In genomic region chr1:11487196-11487751, GRCh38 we compare ENCODE assay signal across 20 cellular contexts. TPM values are rescaled to one million over a fixed set of nuclear protein-coding genes. Genes with fewer than 3 reads are reported as not detected.
"Had no signal": no experiment of that assay in that cellular context is flagged by ENCODE, and none has a peak within 500 bp of the region (broad histone marks: within the 10 kb centered on the region; RNA-seq: fewer than 3 reads in every experiment).

No MANE protein-coding gene starts in this region.

- H2AFZ ChIP-seq: hepatocyte, parathyroid adenoma had no signal

- H3K4me3 Mint-ChIP-seq: activated CD4-positive, alpha-beta T cell treated with anti-CD3 and anti-CD28 coated beads, Interleukin-2, amount 10 ng/mL, durations not matched to agents 24 days and 14 days; activated CD8-positive, alpha-beta T cell treated with anti-CD3 and anti-CD28 coated beads for 36 hours; activated T-cell treated with anti-CD3 and anti-CD28 coated beads, Interleukin-2, amount 50 U/mL, for 72 hours; dendritic cell treated with granulocyte-macrophage colony-stimulating factor and Interleukin-4, amounts not matched to agents 40 ng/mL and 50 ng/mL, for 4 days; naive thymus-derived CD4-positive, alpha-beta T cell had no signal

- H3K4me1 Mint-ChIP-seq: activated CD4-positive, alpha-beta T cell treated with anti-CD3 and anti-CD28 coated beads, Interleukin-2, amount 10 ng/mL, durations not matched to agents 24 days and 14 days had no signal

- H3K79me2 ChIP-seq: hepatocyte, parathyroid adenoma had no signal

- H3K4me3 ChIP-seq: adrenal gland, esophagus squamous epithelium, hepatocyte, tibial nerve had no signal

- H3K36me3 ChIP-seq: adrenal gland, esophagus squamous epithelium, neutrophil, tibial nerve had no signal

- H3K4me2 ChIP-seq: hepatocyte had no signal

- H3K27ac ChIP-seq: adrenal gland, esophagus squamous epithelium, hepatocyte, neutrophil, parathyroid adenoma, tibial nerve had no signal

- ATAC-seq: activated CD8-positive, alpha-beta T cell treated with anti-CD3 and anti-CD28 coated beads for 36 hours; activated naive CD4-positive, alpha-beta T cell treated with anti-CD3 and anti-CD28 coated beads, Interleukin-2, amount 50 U/mL, for 72 hours; activated T-cell treated with anti-CD3 and anti-CD28 coated beads, Interleukin-2, amount 50 U/mL, for 72 hours; naive thymus-derived CD4-positive, alpha-beta T cell had no signal

- H3K36me3 Mint-ChIP-seq: activated naive CD4-positive, alpha-beta T cell treated with anti-CD3 and anti-CD28 coated beads, Interleukin-2, amount 50 U/mL, for 72 hours; naive thymus-derived CD4-positive, alpha-beta T cell had no signal

- DNase-seq: activated CD4-positive, alpha-beta T cell treated with anti-CD3 and anti-CD28 coated beads, Interleukin-2, amount 10 ng/mL, durations not matched to agents 24 days and 14 days; activated CD8-positive, alpha-beta memory T cell treated with anti-CD3 and anti-CD28 coated beads, Interleukin-2, amount 50 U/mL, for 4 hours; activated CD8-positive, alpha-beta T cell treated with anti-CD3 and anti-CD28 coated beads for 36 hours; activated gamma-delta T cell treated with Interleukin-2 at 50 U/mL for 16 hours; activated T-cell treated with anti-CD3 and anti-CD28 coated beads, Interleukin-2, amount 50 U/mL, for 72 hours; adrenal gland; effector memory CD4-positive, alpha-beta T cell; esophagus squamous epithelium; mesenchymal stem cell; naive thymus-derived CD4-positive, alpha-beta T cell; stimulated activated CD4-positive, alpha-beta T cell treated with anti-CD3 and anti-CD28 coated beads, Interleukin-2, amount 100 ng/mL, for 24 hours; stimulated activated naive CD4-positive, alpha-beta T cell treated with Interleukin-2 at 50 U/mL for 16 hours; substantia nigra had no signal

- H3K4me1 ChIP-seq: adrenal gland, esophagus squamous epithelium, tibial nerve had no signal

- H3K27ac Mint-ChIP-seq: activated CD4-positive, alpha-beta T cell treated with anti-CD3 and anti-CD28 coated beads, Interleukin-2, amount 10 ng/mL, durations not matched to agents 24 days and 14 days; activated CD8-positive, alpha-beta T cell treated with anti-CD3 and anti-CD28 coated beads for 36 hours; activated naive CD4-positive, alpha-beta T cell treated with anti-CD3 and anti-CD28 coated beads, Interleukin-2, amount 50 U/mL, for 72 hours; activated T-cell treated with anti-CD3 and anti-CD28 coated beads, Interleukin-2, amount 50 U/mL, for 72 hours; dendritic cell treated with granulocyte-macrophage colony-stimulating factor and Interleukin-4, amounts not matched to agents 40 ng/mL and 50 ng/mL, for 4 days; naive thymus-derived CD4-positive, alpha-beta T cell had no signal

- H3K9me3 ChIP-seq: adrenal gland, esophagus squamous epithelium, neutrophil, tibial nerve had no signal

- H3K9me3 Mint-ChIP-seq: activated CD4-positive, alpha-beta T cell treated with anti-CD3 and anti-CD28 coated beads, Interleukin-2, amount 10 ng/mL, durations not matched to agents 24 days and 14 days; activated CD8-positive, alpha-beta T cell treated with anti-CD3 and anti-CD28 coated beads for 36 hours; activated naive CD4-positive, alpha-beta T cell treated with anti-CD3 and anti-CD28 coated beads, Interleukin-2, amount 50 U/mL, for 72 hours; activated T-cell treated with anti-CD3 and anti-CD28 coated beads, Interleukin-2, amount 50 U/mL, for 72 hours; dendritic cell treated with granulocyte-macrophage colony-stimulating factor and Interleukin-4, amounts not matched to agents 40 ng/mL and 50 ng/mL, for 4 days had no signal

RNA-seq across cellular contexts. Expression of gene DISP3, which starts 8.3 kb away (rescaled TPM):
- total RNA-seq: lower leg skin had no signal
- polyA plus RNA-seq: hepatocyte had no signal
